Comparison of ENCODE assay signal across 20 cellular contexts in genomic region chrX:102627640-102628039, GRCh38. TPM values are rescaled to one million over a fixed set of nuclear protein-coding genes. Genes with fewer than 3 reads are reported as not detected.
DNase-seq lines count a peak whose midpoint lies in the region; ATAC-seq, FAIRE-seq and TF ChIP-seq lines count a peak whose summit lies in the region.
"Had no signal": no experiment of that assay in that cellular context is flagged by ENCODE, and none has a peak within 500 bp of the region (broad histone marks: within the 10 kb centered on the region; RNA-seq: fewer than 3 reads in every experiment).

No MANE protein-coding gene starts in this region.

- H3K4me1 Mint-ChIP-seq in HFFc6 (ENCODE audit: low read depth) = peaks cover 12% of the 10 kb centered on the region
- H3K4me1 Mint-ChIP-seq: CD14-positive monocyte had no signal

- POLR2A ChIA-PET in endothelial cell of umbilical vein (lab: Charles Lee) = no interaction called here

- TF ChIP-seq CTCF in endothelial cell of umbilical vein (IDR thresholded peaks at IDR 0.05; ENCODE audit: extremely low read depth in 1 of 2, insufficient read depth in 1 of 2, low read depth in 1 of 2, low read length in 2 of 2) (no peak), HFFc6 (IDR thresholded peaks at IDR 0.05) (no peak)

- H3K27me3 Mint-ChIP-seq in HFFc6 (ENCODE audit: insufficient read depth) = no peaks in the 10 kb centered on the region

- H3K27me3 ChIP-seq in endothelial cell of umbilical vein (ENCODE audit: control insufficient read depth in 2 of 2, insufficient read depth in 2 of 2, low read length in 2 of 2) = no peaks in the 10 kb centered on the region

- no peak overlapping the region for H3K4me2 ChIP-seq in endothelial cell of umbilical vein (ENCODE audit: insufficient read depth, low read length)

- DNase-seq in GM19239 (ENCODE audit: insufficient read length, low spot score) (no peak), OCI-M1 (lab: John Stamatoyannopoulos, UW) (peak; percentile 12), endothelial cell of umbilical vein (ENCODE audit: low read depth, low spot score) (no peak), HFFc6 (no peak), SIG-M5 treated with dmso at 0.1 percent for 504 hours (lab: John Stamatoyannopoulos, UW; ENCODE audit: unreplicated experiment) (no peak), epidermal melanocyte (ENCODE audit: insufficient read length, low spot score) (no peak), AG08395 (ENCODE audit: low spot score) (no peak)
- DNase-seq: AML-193; DMS 273 treated with DMSO at 0.1 percent for 48 hours; GF-D8; H7; KG1; NCI-H1105 treated with DMSO at 0.1 percent for 48 hours; NCI-H1694 treated with DMSO at 0.1 percent for 48 hours; NCI-H226; NCI-H526 treated with DMSO at 0.1 percent for 48 hours; NK-92 treated with Interleukin-12 subunit alpha and Interleukin-12 subunit beta, amount 100 ng/mL, for 24 hours; SHP77 treated with DMSO at 0.1 percent for 48 hours had no signal

- H2AFZ ChIP-seq in endothelial cell of umbilical vein (ENCODE audit: low read depth, low read length) = no peak overlapping the region

- peak; percentile 68 for FAIRE-seq in GM19239 (lab: Jason Lieb, UNC)
- FAIRE-seq in endothelial cell of umbilical vein (lab: Jason Lieb, UNC) = peak; percentile 58

- CTCF ChIA-PET in endothelial cell of umbilical vein (lab: Charles Lee) = no interaction called here

- H3K9ac ChIP-seq in endothelial cell of umbilical vein (replicated peaks; ENCODE audit: extremely low read depth, insufficient read depth, low read length) = no peak overlapping the region

- intact Hi-C loops in endothelial cell of umbilical vein (cut with micrococcal nuclease) = no loop called here

- no peak overlapping the region for H3K4me3 ChIP-seq in endothelial cell of umbilical vein (replicated peaks in 1 of 3; ENCODE audit: insufficient read depth in 1 of 3, low read depth in 1 of 3, low read length in 3 of 3)

- no peak for TF ChIP-seq POLR2A in endothelial cell of umbilical vein (IDR thresholded peaks at IDR 0.05; ENCODE audit: low read depth, low read length)

- no peaks in the 10 kb centered on the region for H3K36me3 ChIP-seq in endothelial cell of umbilical vein (ENCODE audit: control insufficient read depth in 2 of 2, extremely low read depth in 1 of 2, insufficient read depth in 2 of 2, low read length in 2 of 2)

- no peaks in the 10 kb centered on the region; the same call in 1 of the 2 replicates for H3K9me3 Mint-ChIP-seq in HFFc6

- H3K9me1 ChIP-seq in endothelial cell of umbilical vein (replicated peaks; ENCODE audit: control insufficient read depth, extremely low read depth, insufficient read depth, low read length) = no peaks in the 10 kb centered on the region

- ATAC-seq in HG02870 (IDR thresholded peaks at IDR 0.05; ENCODE audit: unreplicated experiment) = peak; percentile 67

- no peak overlapping the region for H3K4me3 Mint-ChIP-seq in HFFc6
- H3K4me3 Mint-ChIP-seq: CD14-positive monocyte had no signal

- no peaks in the 10 kb centered on the region for H3K79me2 ChIP-seq in endothelial cell of umbilical vein (ENCODE audit: control insufficient read depth, insufficient read depth, low read length)

- no peaks in the 10 kb centered on the region for H3K4me1 ChIP-seq in endothelial cell of umbilical vein (ENCODE audit: control insufficient read depth, extremely low read depth, insufficient read depth, low read length)

- dilution Hi-C loops in endothelial cell of umbilical vein (cut with MboI; ENCODE audit: extremely low pct_ligation_motif_present, low sequenced_read_pairs) = no loop called here

- H3K27ac ChIP-seq in endothelial cell of umbilical vein (ENCODE audit: insufficient read depth, low read depth, low read length) = no peak overlapping the region

- H4K20me1 ChIP-seq in endothelial cell of umbilical vein (replicated peaks; ENCODE audit: control insufficient read depth, extremely low read depth, insufficient read depth, low read length) = no peaks in the 10 kb centered on the region

- no peak overlapping the region for H3K27ac Mint-ChIP-seq in HFFc6
- H3K27ac Mint-ChIP-seq: CD14-positive monocyte had no signal

- H3K36me3 Mint-ChIP-seq in HFFc6 (ENCODE audit: low read depth) = no peaks in the 10 kb centered on the region

- no peaks in the 10 kb centered on the region for H3K9me3 ChIP-seq in endothelial cell of umbilical vein (replicated peaks; ENCODE audit: control insufficient read depth, insufficient read depth, low read length)

- BruUV-seq in endothelial cell of umbilical vein (replicated peaks; lab: Mats Ljungman, UMichigan) = no TSS peak

TF ChIP-seq in endothelial cell of umbilical vein, 7 proteins besides CTCF, POLR2A, EP300 and RAD21:
- TF ChIP-seq MYC (IDR thresholded peaks at IDR 0.05; ENCODE audit: low read depth, low read length) (no peak), JUN (IDR thresholded peaks at IDR 0.05; ENCODE audit: borderline replicate concordance, insufficient read depth, insufficient read length, low read depth) (no peak), EZH2 (IDR thresholded peaks at IDR 0.05; ENCODE audit: borderline replicate concordance, low read depth, low read length, severe bottlenecking) (no peak), POLR2AphosphoS5 (IDR thresholded peaks at IDR 0.05; ENCODE audit: insufficient read depth, low read depth, low read length) (no peak), GATA2 (IDR thresholded peaks at IDR 0.05; ENCODE audit: insufficient read depth, insufficient read length, low read depth, low read length) (no peak), FOS (IDR thresholded peaks at IDR 0.05; ENCODE audit: borderline replicate concordance, insufficient read depth, low read length) (no peak)
- TF ChIP-seq, protein P1, sequence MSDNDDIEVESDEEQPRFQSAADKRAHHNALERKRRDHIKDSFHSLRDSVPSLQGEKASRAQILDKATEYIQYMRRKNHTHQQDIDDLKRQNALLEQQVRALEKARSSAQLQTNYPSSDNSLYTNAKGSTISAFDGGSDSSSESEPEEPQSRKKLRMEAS (IDR thresholded peaks at IDR 0.05; ENCODE audit: insufficient read depth, insufficient read length) = no peak

RNA-seq across cellular contexts. Expression of gene GPRASP1, which starts 23.6 kb away (rescaled TPM):
- total RNA-seq in endothelial cell of umbilical vein = 2.1 and 2.4 TPM in 2 replicates
- polyA plus RNA-seq in endothelial cell of umbilical vein = 0.32 and 0.33 TPM in 2 replicates
- 0.23 and 0.35 TPM in 2 replicates for polyA plus RNA-seq in endothelial cell of umbilical vein (2011; cell fraction: cytosol; rRNA removed)
- 3.6 and 3.9 TPM in 2 replicates for polyA plus RNA-seq in endothelial cell of umbilical vein (2011; cell fraction: nucleus; rRNA removed)
- 0.52 and 0.76 TPM in 2 replicates for polyA plus RNA-seq in endothelial cell of umbilical vein (2012)
- polyA minus RNA-seq in endothelial cell of umbilical vein = 0.78 and 2.2 TPM in 2 replicates
- polyA minus RNA-seq in endothelial cell of umbilical vein (2011; cell fraction: cytosol; rRNA and poly(A)+ RNA removed) = not detected
- polyA minus RNA-seq in endothelial cell of umbilical vein (2011; cell fraction: nucleus; rRNA and poly(A)+ RNA removed) = 4.8 and 5.0 TPM in 2 replicates
- 1 to 10 TPM in 1 of 6 experiments, under 1 TPM in 5; 0.76 to 1.1 (median 0.95) TPM for total RNA-seq in HFFc6 (2021; fragmentation: NEBNext Ultra II Directional; extraction: Animal tissue kit (Norgen Biotek cat#: 25700))

RNA-seq across cellular contexts. Expression of gene ARMCX5, which starts 28.3 kb away (rescaled TPM):
- 8.8 and 10.3 TPM in 2 replicates for total RNA-seq in endothelial cell of umbilical vein
- polyA plus RNA-seq in endothelial cell of umbilical vein = 6.1 and 8.0 TPM in 2 replicates
- 10.2 and 11.7 TPM in 2 replicates for polyA plus RNA-seq in endothelial cell of umbilical vein (2011; cell fraction: cytosol; rRNA removed)
- polyA plus RNA-seq in endothelial cell of umbilical vein (2011; cell fraction: nucleus; rRNA removed) = 14.4 and 14.8 TPM in 2 replicates
- 12.2 and 12.9 TPM in 2 replicates for polyA plus RNA-seq in endothelial cell of umbilical vein (2012)
- 19.7 and 21.6 TPM in 2 replicates for polyA minus RNA-seq in endothelial cell of umbilical vein
- 11.5 TPM for polyA minus RNA-seq in endothelial cell of umbilical vein (2011; cell fraction: cytosol; rRNA and poly(A)+ RNA removed)
- polyA minus RNA-seq in endothelial cell of umbilical vein (2011; cell fraction: nucleus; rRNA and poly(A)+ RNA removed) = 7.8 and 12.6 TPM in 2 replicates
- total RNA-seq in HFFc6 (2021; fragmentation: NEBNext Ultra II Directional; extraction: Animal tissue kit (Norgen Biotek cat#: 25700)) = 1 to 10 TPM; 8.2 to 9.7 (median 8.4) TPM
